ENCODE assay signal across 23 cellular contexts in genomic region chr2:72104821-72105588, GRCh38. TPM values are rescaled to one million over a fixed set of nuclear protein-coding genes. Genes with fewer than 3 reads are reported as not detected.
DNase-seq lines count a peak whose midpoint lies in the region; ATAC-seq, FAIRE-seq and TF ChIP-seq lines count a peak whose summit lies in the region.
"Had no signal": no experiment of that assay in that cellular context is flagged by ENCODE, and none has a peak within 500 bp of the region (broad histone marks: within the 10 kb centered on the region; RNA-seq: fewer than 3 reads in every experiment).

No MANE protein-coding gene starts in this region.

- H3K27ac ChIP-seq in DND-41 (ENCODE audit: low read length) (no peak overlapping the region), H1 (ENCODE audit: low read depth, low read length) (no peak overlapping the region)
- H3K27ac ChIP-seq: esophagus squamous epithelium, right lobe of liver, upper lobe of left lung had no signal

- TF ChIP-seq CTCF in DND-41 (IDR thresholded peaks at IDR 0.05; ENCODE audit: borderline replicate concordance, extremely low read depth, low read length, poor library complexity, severe bottlenecking): peak; percentile 6
- TF ChIP-seq CTCF in NB4 (IDR thresholded peaks at IDR 0.05; ENCODE audit: low read depth, low read length): no peak
- TF ChIP-seq CTCF in H1 (IDR thresholded peaks at IDR 0.05; ENCODE audit: control extremely low read depth in 1 of 3, insufficient read depth in 1 of 3, low read depth in 1 of 3, low read length in 3 of 3): peak; percentile 48 to 63 (median 51)
- no peak for TF ChIP-seq CTCF in osteocyte (IDR thresholded peaks at IDR 0.05)
- TF ChIP-seq CTCF in D721Med (IDR thresholded peaks at IDR 0.05; ENCODE audit: insufficient read depth, missing control alignments): no peak
- no peak for TF ChIP-seq CTCF in omental fat pad (IDR thresholded peaks at IDR 0.05)

- 0 out of 2 replicates have a peak overlapping the region, but pooled peaks have one; percentile 61 for H2BK20ac ChIP-seq in H1 (ENCODE audit: low read length)

- no peaks in the 10 kb centered on the region for H3K9me3 ChIP-seq in DND-41 (ENCODE audit: insufficient read depth, low read length, severe bottlenecking)
- H3K9me3 ChIP-seq in H1 (ENCODE audit: insufficient read depth in 2 of 2, low read depth in 1 of 2, low read length in 1 of 2): no peaks in the 10 kb centered on the region
- H3K9me3 ChIP-seq: esophagus squamous epithelium, right lobe of liver, upper lobe of left lung had no signal

- H4K8ac ChIP-seq in H1 (ENCODE audit: extremely low read depth, insufficient read depth, low read length): peak overlapping the region; percentile 18; the same call in 1 of the 2 replicates

- H3K4me1 ChIP-seq in DND-41 (ENCODE audit: insufficient read depth, low read length) (no peaks in the 10 kb centered on the region), H1 (replicated peaks in 1 of 4; ENCODE audit: control insufficient read depth in 3 of 4, insufficient read depth in 4 of 4, low read length in 3 of 4) (no peaks in the 10 kb centered on the region; a peak in 3 of 7 replicates)
- H3K4me1 ChIP-seq: right lobe of liver, upper lobe of left lung had no signal

- H3K27me3 Mint-ChIP-seq in osteocyte (ENCODE audit: unreplicated experiment): peaks cover 29% of the 10 kb centered on the region

- no peak overlapping the region for H3K4me3 Mint-ChIP-seq in osteocyte (ENCODE audit: unreplicated experiment)
- H3K4me3 Mint-ChIP-seq: activated T-cell treated with anti-CD3 and anti-CD28 coated beads, Interleukin-2, amount 50 U/mL, for 4 hours; stimulated activated naive CD8-positive, alpha-beta T cell treated with anti-CD3 and anti-CD28 coated beads, Interleukin-15, Interleukin-2, amounts not matched to agents 100 ng/mL and 50 ng/mL, for 24 hours had no signal

- CTCF ChIA-PET in H1 (lab: Charles Lee; ENCODE audit: partially characterized antibody): interaction anchor here (0.8 to 4.8 kb wide), 16 partner anchors 8 to 304 kb away, joined by 3 to 40 read pairs (median 3); no protein-coding TSS in a partner anchor

- no peak overlapping the region for H3K4ac ChIP-seq in H1 (replicated peaks; ENCODE audit: insufficient read length, low read depth, low read length)

- H3K27ac Mint-ChIP-seq in osteocyte (ENCODE audit: unreplicated experiment): no peak overlapping the region
- H3K27ac Mint-ChIP-seq: stimulated activated naive CD8-positive, alpha-beta T cell treated with anti-CD3 and anti-CD28 coated beads, Interleukin-15, Interleukin-2, amounts not matched to agents 100 ng/mL and 50 ng/mL, for 24 hours had no signal

- H3K9ac ChIP-seq in DND-41 (ENCODE audit: low read depth, low read length): no peak overlapping the region
- H3K9ac ChIP-seq in H1 (replicated peaks in 1 of 4; ENCODE audit: extremely low read depth in 1 of 4, low read depth in 3 of 4, low read length in 3 of 4): no peak overlapping the region

- no peak overlapping the region for H2BK12ac ChIP-seq in H1 (ENCODE audit: low read depth, low read length)

- TF ChIP-seq RAD21 in H1 (IDR thresholded peaks at IDR 0.05 in 1 of 2, conservative IDR thresholded peaks at IDR 0.05 in 1 of 2; ENCODE audit: low read depth in 2 of 2, low read length in 2 of 2): peak; percentile 68 to 76

- H3K9me3 Mint-ChIP-seq in osteocyte (ENCODE audit: unreplicated experiment): no peaks in the 10 kb centered on the region
- H3K9me3 Mint-ChIP-seq: activated T-cell treated with anti-CD3 and anti-CD28 coated beads, Interleukin-2, amount 50 U/mL, for 4 hours; stimulated activated naive CD8-positive, alpha-beta T cell treated with anti-CD3 and anti-CD28 coated beads, Interleukin-15, Interleukin-2, amounts not matched to agents 100 ng/mL and 50 ng/mL, for 24 hours had no signal

- POLR2A ChIA-PET in H1 (lab: Charles Lee; ENCODE audit: partially characterized antibody): no interaction called here

- no peaks in the 10 kb centered on the region for H3K23me2 ChIP-seq in H1 (ENCODE audit: low read depth, low read length)

- FAIRE-seq in H1 (lab: Jason Lieb, UNC): no peak
- FAIRE-seq in D721Med (lab: Jason Lieb, UNC): no peak

- no peak overlapping the region for H2AK5ac ChIP-seq in H1 (ENCODE audit: low read depth, low read length)

- H3K27me3 ChIP-seq in DND-41 (ENCODE audit: insufficient read depth, low read length, poor library complexity): peaks cover 2% of the 10 kb centered on the region
- no peaks in the 10 kb centered on the region for H3K27me3 ChIP-seq in H1 (replicated peaks in 1 of 4; ENCODE audit: control insufficient read depth in 3 of 4, extremely low read depth in 1 of 4, insufficient read depth in 3 of 4, low read length in 3 of 4)
- H3K27me3 ChIP-seq: esophagus squamous epithelium, right lobe of liver, upper lobe of left lung had no signal

- no peak overlapping the region for H3K14ac ChIP-seq in H1 (ENCODE audit: insufficient read length)

- H3K23ac ChIP-seq in H1 (ENCODE audit: insufficient read length): no peak overlapping the region

- H3K36me3 Mint-ChIP-seq in osteocyte (ENCODE audit: unreplicated experiment): no peaks in the 10 kb centered on the region

- no peaks in the 10 kb centered on the region for H4K20me1 ChIP-seq in DND-41 (ENCODE audit: insufficient read depth, low read length)
- H4K20me1 ChIP-seq in H1 (replicated peaks in 1 of 2; ENCODE audit: control insufficient read depth in 1 of 2, insufficient read depth in 2 of 2, low read length in 2 of 2): no peaks in the 10 kb centered on the region

- H2BK120ac ChIP-seq in H1 (replicated peaks; ENCODE audit: low read depth, low read length): no peak overlapping the region

- 81% methylated on average over 21 of the region's 21 CpGs; no CpG with 5 or more reads in 1 of the 2 experiments for WGBS in H1 (ENCODE audit: extremely low coverage in 1 of 2, insufficient coverage in 1 of 2, insufficient read length in 1 of 2, insufficient replicate concordance in 2 of 2, low coverage in 1 of 2, low lambda C conversion rate in 2 of 2, missing lambda C conversion rate in 1 of 2), 2 experiments

- no peak for TF ChIP-seq POLR2A in NB4 (IDR thresholded peaks at IDR 0.05; ENCODE audit: extremely low read depth, insufficient read length)
- TF ChIP-seq POLR2A in H1 (IDR thresholded peaks at IDR 0.05; ENCODE audit: control extremely low read depth in 1 of 2, low read depth in 2 of 2, low read length in 2 of 2): no peak

- H3K79me1 ChIP-seq in H1 (ENCODE audit: low read depth, low read length): no peaks in the 10 kb centered on the region

- no peak for TF ChIP-seq EP300 in H1 (IDR thresholded peaks at IDR 0.05; ENCODE audit: borderline replicate concordance in 1 of 2, low read depth in 2 of 2, low read length in 2 of 2)

- no peak overlapping the region for H3K56ac ChIP-seq in H1 (replicated peaks; ENCODE audit: insufficient read length, low read depth, low read length)

- H4K5ac ChIP-seq in H1 (ENCODE audit: insufficient read length, low read depth, low read length): no peak overlapping the region

- H2BK5ac ChIP-seq in H1 (ENCODE audit: low read depth, low read length): no peak overlapping the region

- no peak overlapping the region; the same call in 1 of the 2 replicates for H3K18ac ChIP-seq in H1 (ENCODE audit: extremely low read depth, low read length)

- H3K4me3 ChIP-seq in DND-41 (ENCODE audit: low read depth in 1 of 2, low read length in 2 of 2): no peak overlapping the region
- no peak overlapping the region for H3K4me3 ChIP-seq in NB4 (ENCODE audit: low read depth, low read length)
- H3K4me3 ChIP-seq in H1 (ENCODE audit: extremely low read depth in 1 of 4, insufficient read depth in 2 of 4, low read depth in 3 of 4, low read length in 4 of 4): no peak overlapping the region
- H3K4me3 ChIP-seq: esophagus squamous epithelium, right lobe of liver, upper lobe of left lung had no signal

- H2BK15ac ChIP-seq in H1 (ENCODE audit: low read length): no peak overlapping the region

- no peak overlapping the region for H3K4me2 ChIP-seq in DND-41 (ENCODE audit: insufficient read depth, low read length)
- H3K4me2 ChIP-seq in H1 (ENCODE audit: insufficient read depth in 1 of 2, low read depth in 2 of 2, low read length in 2 of 2): no peak overlapping the region

- peak overlapping the region; percentile 19 for H4K91ac ChIP-seq in H1 (replicated peaks; ENCODE audit: insufficient read length, low read length)

- ATAC-seq in DND-41 (ENCODE audit: insufficient read depth, low read depth) (no peak), omental fat pad (ENCODE audit: low FRiP score) (no peak)
- ATAC-seq: activated T-cell treated with anti-CD3 and anti-CD28 coated beads, Interleukin-2, amount 50 U/mL, for 4 hours; left ventricle myocardium superior had no signal

- no peaks in the 10 kb centered on the region for H3K36me3 ChIP-seq in DND-41 (ENCODE audit: insufficient read depth, low read length)
- H3K36me3 ChIP-seq in H1 (ENCODE audit: control insufficient read depth in 2 of 4, insufficient read depth in 4 of 4, low read length in 3 of 4): no peaks in the 10 kb centered on the region
- H3K36me3 ChIP-seq: esophagus squamous epithelium, right lobe of liver, upper lobe of left lung had no signal

- H3K79me2 ChIP-seq in DND-41 (ENCODE audit: insufficient read depth, low read length) (no peaks in the 10 kb centered on the region), H1 (ENCODE audit: control insufficient read depth in 1 of 2, insufficient read depth in 2 of 2, low read length in 2 of 2) (no peaks in the 10 kb centered on the region)

- H2AFZ ChIP-seq in DND-41 (ENCODE audit: low read depth, low read length) (no peak overlapping the region), H1 (ENCODE audit: low read length) (no peak overlapping the region)

- DNase-seq in DND-41 (no peak), NB4 (ENCODE audit: low read depth) (peak; percentile 33), H1 (ENCODE audit: low read depth in 1 of 2, low spot score in 2 of 2) (peak in 1 of 2 experiments; percentile 50), osteocyte (ENCODE audit: extremely low spot score, unreplicated experiment) (peak; percentile 77), D721Med (ENCODE audit: insufficient read length, low spot score) (no peak), omental fat pad (ENCODE audit: low spot score) (no peak), A172 (ENCODE audit: low spot score) (no peak)
- no peak for DNase-seq in stimulated activated CD4-positive, alpha-beta T cell treated with anti-CD3 and anti-CD28 coated beads, Interleukin-4, amount 100 ng/mL, for 1 hour
- DNase-seq: activated CD4-positive, alpha-beta T cell treated with anti-CD3 and anti-CD28 coated beads, Interleukin-2, amount 50 U/mL, for 4 hours; activated naive CD4-positive, alpha-beta T cell treated with anti-CD3 and anti-CD28 coated beads, Interleukin-2, amount 50 U/mL, for 16 hours; activated T-cell treated with anti-CD3 and anti-CD28 coated beads, Interleukin-2, amount 50 U/mL, for 4 hours; aorta; COR-L47; effector memory CD4-positive, alpha-beta T cell; esophagus squamous epithelium; GOT3; left ventricle myocardium superior; NCI-H1436 treated with DMSO at 0.1 percent for 48 hours; nucleus accumbens; right lobe of liver had no signal

- H3K4me1 Mint-ChIP-seq in osteocyte (ENCODE audit: unreplicated experiment): peaks cover 11% of the 10 kb centered on the region

RNA-seq across cellular contexts. Expression of gene CYP26B1, which starts 42.7 kb away (rescaled TPM):
- total RNA-seq in H1 (2021; fragmentation: NEBNext Ultra II Directional; extraction: Animal tissue kit (Norgen Biotek cat#: 25700)): 0.36 and 0.69 TPM in 2 replicates
- 0.06 and 0.19 TPM in 2 replicates for polyA plus RNA-seq in H1 (2011; rRNA removed)
- polyA plus RNA-seq in H1 (2011; cell fraction: cytosol; rRNA removed): 0.34 TPM
- polyA plus RNA-seq in H1 (2011; cell fraction: nucleus; rRNA removed): 0.53 TPM
- polyA plus RNA-seq in H1 (2012, experiment 1 of 2): 0.08 to 0.77 TPM (median 0.23 TPM) in 4 replicates
- 0.08 TPM for polyA plus RNA-seq in H1 (2012, experiment 2 of 2)
- polyA plus RNA-seq in H1 (2013, experiment 1 of 2): 0.12 TPM
- polyA plus RNA-seq in H1 (2013, experiment 2 of 2): 0.09 TPM
- polyA minus RNA-seq in H1 (2011; rRNA and poly(A)+ RNA removed): 0.13 and 0.24 TPM in 2 replicates
- polyA minus RNA-seq in H1 (2011; cell fraction: cytosol; rRNA and poly(A)+ RNA removed): not detected
- polyA minus RNA-seq in H1 (2011; cell fraction: nucleus; rRNA and poly(A)+ RNA removed): 0.10 TPM
- 0.89 and 1.3 TPM in 2 replicates for total RNA-seq in osteocyte
- 10 to 100 TPM; 10.6 to 36.6 (median 18.8) TPM for total RNA-seq in omental fat pad
- 0.02 and 0.12 TPM in 2 replicates for total RNA-seq in A172 (2014; rRNA removed; shearing (Covaris generic))
- total RNA-seq: T-helper 1 cell treated with Interleukin-12 subunit alpha and Interleukin-12 subunit beta and Interleukin-4 antibody, amounts not matched to agents 30 ng/mL and 1 ng/mL, for 36 hours had no signal

Comparison
In these comparisons a context has a peak if more than half of its experiments do, and no peak if none do; other contexts are left out.
1. DNase-seq: peak in NB4 (single experiment) and osteocyte (single experiment); none in DND-41 (single experiment), D721Med (single experiment), stimulated activated CD4-positive, alpha-beta T cell treated with anti-CD3 and anti-CD28 coated beads, Interleukin-4, amount 100 ng/mL, for 1 hour (single experiment), omental fat pad (single experiment) and A172 (single experiment).
2. CTCF ChIP-seq: peak in DND-41 (single experiment) and H1 (3 of 3); none in NB4 (single experiment), osteocyte (single experiment), D721Med (single experiment) and omental fat pad (0 of 3).